In the genomic region with DNA sequence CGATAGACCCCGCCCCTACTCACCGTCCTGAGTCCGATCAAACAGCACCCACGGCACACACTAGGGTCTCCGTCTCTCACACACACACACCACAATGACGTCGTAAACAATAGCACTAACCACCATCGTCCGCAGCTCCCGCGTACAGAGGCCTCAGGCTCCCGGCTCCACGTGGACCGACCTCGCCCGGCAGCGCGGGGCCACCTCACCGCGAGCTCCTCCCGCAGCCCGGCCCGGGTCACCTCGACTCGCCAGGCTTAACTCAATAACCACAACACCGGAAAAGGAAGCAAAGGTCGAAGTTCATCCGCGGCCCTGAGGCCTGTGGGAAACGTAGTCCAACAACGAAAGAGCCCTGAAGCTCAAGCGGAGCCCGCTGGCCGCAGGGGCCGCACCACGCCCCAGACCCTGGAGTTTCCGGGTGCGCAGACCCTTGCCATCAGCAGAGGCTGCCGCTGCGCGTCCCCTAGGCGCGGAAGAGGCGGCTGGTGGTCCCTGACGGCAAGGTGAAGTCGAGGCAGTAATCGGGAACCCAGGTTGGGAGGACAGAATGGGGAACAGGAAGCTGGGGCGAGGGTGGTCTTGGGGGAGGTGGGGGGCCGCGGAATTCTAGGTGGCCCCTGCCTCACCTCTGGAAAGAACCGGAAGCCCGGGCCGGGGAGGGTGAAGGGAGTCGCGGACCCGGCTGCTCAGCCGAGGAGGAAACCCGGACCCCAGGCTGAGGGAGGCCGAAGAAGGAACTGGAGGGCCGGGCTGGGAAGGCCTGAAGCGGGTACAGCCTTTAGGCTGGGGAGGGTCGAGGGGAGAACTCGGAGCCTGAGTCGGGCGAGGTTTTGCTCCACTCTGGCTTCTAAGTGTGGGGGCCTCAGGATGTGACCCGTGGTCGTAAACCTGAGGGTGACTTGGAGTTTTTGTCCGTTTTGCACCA, we compare ENCODE assay signal across 8 cellular contexts. TPM values are rescaled to one million over a fixed set of nuclear protein-coding genes. Genes with fewer than 3 reads are reported as not detected.
DNase-seq lines count a peak whose midpoint lies in the region; ATAC-seq and TF ChIP-seq lines count a peak whose summit lies in the region.

TSS of gene ZNF529 (minus strand) at position 273 of the 928 bp plus-strand sequence. CDS start 946 bp downstream, outside the sequence.

- peak within 1 kb of the TSS; percentile 98 for H3K27ac Mint-ChIP-seq in T-helper 1 cell treated with Interleukin-12 subunit alpha and Interleukin-12 subunit beta and Interleukin-4 antibody, amounts not matched to agents 30 μg/mL and 1 μg/mL, for 36 hours

- H3K4me1 ChIP-seq in right cardiac atrium (ENCODE audit: control insufficient read depth, insufficient read depth, low read length) = peaks cover 5% of the 10 kb centered on the region
- no peaks in the 10 kb centered on the region for H3K4me1 ChIP-seq in uterus

- TF ChIP-seq POLR2A in GM15510 (IDR thresholded peaks at IDR 0.05; ENCODE audit: borderline replicate concordance, extremely low read depth, insufficient read length) (peak; percentile 86), uterus (IDR thresholded peaks at IDR 0.05) (peak; percentile 46 to 65)

- H3K9me3 Mint-ChIP-seq in T-helper 1 cell treated with Interleukin-12 subunit alpha and Interleukin-12 subunit beta and Interleukin-4 antibody, amounts not matched to agents 30 μg/mL and 1 μg/mL, for 36 hours = peaks cover 37% of the 10 kb centered on the region

- H3K36me3 ChIP-seq in uterus = no peaks in the 10 kb centered on the region

- peaks cover 72% of the 10 kb centered on the region for H3K36me3 Mint-ChIP-seq in T-helper 1 cell treated with Interleukin-12 subunit alpha and Interleukin-12 subunit beta and Interleukin-4 antibody, amounts not matched to agents 30 μg/mL and 1 μg/mL, for 36 hours (ENCODE audit: low read depth)

- ATAC-seq in HG02885 (IDR thresholded peaks at IDR 0.05; ENCODE audit: poor library complexity, unreplicated experiment) (peak; percentile 91), right cardiac atrium (peak; percentile 99)

- H3K27me3 ChIP-seq in right cardiac atrium (ENCODE audit: control insufficient read depth, insufficient read depth) (no peaks in the 10 kb centered on the region), uterus (no peaks in the 10 kb centered on the region)

- H3K4me1 Mint-ChIP-seq in T-helper 1 cell treated with Interleukin-12 subunit alpha and Interleukin-12 subunit beta and Interleukin-4 antibody, amounts not matched to agents 30 μg/mL and 1 μg/mL, for 36 hours (ENCODE audit: low read depth) = peaks cover 24% of the 10 kb centered on the region

- DNase-seq in NCI-H1694 treated with DMSO at 0.1 percent for 48 hours (lab: John Stamatoyannopoulos, UW) (peak; percentile 44), right cardiac atrium (peak; percentile 89 to 94 (median 93)), pulmonary artery endothelial cell (ENCODE audit: low read depth, low spot score) (peak; percentile 64), uterus (peak; percentile 82 to 86)

- under 1% methylated on average over 69 of the region's 69 CpGs for WGBS in right cardiac atrium

- intact Hi-C loops in right cardiac atrium (cut with DNase I) (no loop called here), uterus (cut with DNase I; ENCODE audit: low total_unique reads) (no loop called here)

- H3K27me3 Mint-ChIP-seq in T-helper 1 cell treated with Interleukin-12 subunit alpha and Interleukin-12 subunit beta and Interleukin-4 antibody, amounts not matched to agents 30 μg/mL and 1 μg/mL, for 36 hours (ENCODE audit: low read depth) = no peaks in the 10 kb centered on the region

- H3K4me3 Mint-ChIP-seq in T-helper 1 cell treated with Interleukin-12 subunit alpha and Interleukin-12 subunit beta and Interleukin-4 antibody, amounts not matched to agents 30 μg/mL and 1 μg/mL, for 36 hours = peak within 1 kb of the TSS; percentile 94

- H3K9me3 ChIP-seq in right cardiac atrium (ENCODE audit: control insufficient read depth, low read length) (no peaks in the 10 kb centered on the region), uterus (no peaks in the 10 kb centered on the region)

- H3K27ac ChIP-seq in angular gyrus (ENCODE audit: low read depth, low read length) = peak within 1 kb of the TSS; percentile 62
- peak within 1 kb of the TSS; percentile 48 for H3K27ac ChIP-seq in right cardiac atrium (ENCODE audit: low read length)
- peak within 1 kb of the TSS; percentile 71 to 76 for H3K27ac ChIP-seq in uterus

- TF ChIP-seq CTCF in uterus (IDR thresholded peaks at IDR 0.05) = no peak

- H3K4me3 ChIP-seq in right cardiac atrium (ENCODE audit: low read length) = peak within 1 kb of the TSS; percentile 79
- peak within 1 kb of the TSS; percentile 60 to 94 for H3K4me3 ChIP-seq in uterus

RNA-seq across cellular contexts. Expression of gene ZNF529, which starts in this region (rescaled TPM):
- total RNA-seq in right cardiac atrium (10 to 100 TPM; 13.9 to 15.8 (median 14.3) TPM), pulmonary artery endothelial cell (6.7 and 8.7 TPM in 2 replicates), uterus (10 to 100 TPM in 2 of 4 donors, 1 to 10 TPM in 2; 4.9 to 44.5 (median 13.1) TPM)
- 7.4 TPM for polyA plus RNA-seq in right cardiac atrium

Comparison
In these comparisons a context has a peak if more than half of its experiments do, and no peak if none do; other contexts are left out.
1. Peak in every context shown above with its lines: DNase-seq, ATAC-seq, H3K4me3 ChIP-seq and H3K27ac ChIP-seq.